ENCODE assay signal across 16 cellular contexts in the genomic region with DNA sequence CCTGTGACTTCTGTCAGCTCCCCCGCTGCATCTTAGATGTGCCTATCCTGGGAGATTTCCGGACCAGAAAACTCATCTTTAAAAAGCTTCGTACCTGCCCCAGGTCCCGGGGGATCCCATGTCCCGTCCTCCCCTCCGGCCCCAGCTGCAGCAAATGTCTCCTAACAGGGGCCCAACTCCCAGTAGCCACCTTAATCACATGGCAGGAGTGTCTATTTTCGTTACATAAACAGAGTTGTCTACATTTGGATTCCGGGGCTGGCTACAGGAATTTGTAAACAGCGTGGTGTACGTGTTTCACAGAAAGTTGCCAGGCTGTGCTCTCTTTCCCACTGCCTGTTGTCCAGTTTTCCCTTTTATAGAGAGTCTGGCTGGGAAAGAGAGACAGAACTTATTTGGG. TPM values are rescaled to one million over a fixed set of nuclear protein-coding genes. Genes with fewer than 3 reads are reported as not detected.
A peak's percentile ranks its signal among the peaks of the same experiment; 100 is the strongest.
DNase-seq lines count a peak whose midpoint lies in the region; TF ChIP-seq lines count a peak whose summit lies in the region.
"Had no signal": no experiment of that assay in that cellular context is flagged by ENCODE, and none has a peak within 500 bp of the region (broad histone marks: within the 10 kb centered on the region; RNA-seq: fewer than 3 reads in every experiment).

No MANE protein-coding gene starts in this region.

- H3K27ac ChIP-seq in coronary artery (peak overlapping the region; percentile 83 to 89), smooth muscle cell (ENCODE audit: low read depth) (peak overlapping the region; percentile 19)
- H3K27ac ChIP-seq: spleen had no signal

- H3K4me3 ChIP-seq in coronary artery (peak overlapping the region; percentile 39), smooth muscle cell (no peak overlapping the region)
- H3K4me3 ChIP-seq: spleen had no signal

- TF ChIP-seq CTCF in coronary artery (IDR thresholded peaks at IDR 0.05) (no peak), smooth muscle cell (IDR thresholded peaks at IDR 0.05; ENCODE audit: borderline replicate concordance, insufficient read depth, poor library complexity, severe bottlenecking) (no peak)

- no peaks in the 10 kb centered on the region for H3K36me3 ChIP-seq in smooth muscle cell (ENCODE audit: low read depth)
- H3K36me3 ChIP-seq: spleen had no signal

- DNase-seq in EH (ENCODE audit: low read depth) (peak; percentile 87), coronary artery (ENCODE audit: low spot score) (peak; percentile 75), iris pigment epithelial cell (ENCODE audit: low read depth) (peak; percentile 33), smooth muscle cell (lab: John Stamatoyannopoulos, UW; ENCODE audit: unreplicated experiment) (no peak), COR-L47 (lab: John Stamatoyannopoulos, UW) (no peak), NCI-H2171 (lab: John Stamatoyannopoulos, UW) (no peak), NCI-H510A (lab: John Stamatoyannopoulos, UW) (no peak)
- no peak for DNase-seq in activated naive CD4-positive, alpha-beta T cell (lab: John Stamatoyannopoulos, UW)
- DNase-seq: activated CD4-positive, alpha-beta T cell treated with anti-CD3 and anti-CD28 coated beads, Interleukin-2, amount 50 U/mL, for 1 hour; AML-193; hypothalamus; NCI-H1930; NCI-H748 treated with DMSO at 0.1 percent for 48 hours; spleen had no signal

- H2AFZ ChIP-seq in smooth muscle cell (ENCODE audit: low read depth) = no peak overlapping the region

- H3K9me3 ChIP-seq in smooth muscle cell (replicated peaks; ENCODE audit: low read depth) = no peaks in the 10 kb centered on the region
- H3K9me3 ChIP-seq: spleen had no signal

- H3K79me2 ChIP-seq in smooth muscle cell (ENCODE audit: low read depth) = no peaks in the 10 kb centered on the region

- H3K4me2 ChIP-seq in smooth muscle cell = peak overlapping the region; percentile 58

- WGBS in smooth muscle cell (ENCODE audit: low lambda C conversion rate) = 64% methylated on average over 10 of the region's 10 CpGs

- H3K27me3 ChIP-seq in smooth muscle cell (ENCODE audit: low read depth) = no peaks in the 10 kb centered on the region
- H3K27me3 ChIP-seq: spleen had no signal

- H3F3A ChIP-seq in smooth muscle cell (ENCODE audit: low read depth) = no peaks in the 10 kb centered on the region

- no peaks in the 10 kb centered on the region for H3K4me1 ChIP-seq in smooth muscle cell (ENCODE audit: low read depth)
- H3K4me1 ChIP-seq: spleen had no signal

- H4K20me1 ChIP-seq in smooth muscle cell (ENCODE audit: low read depth) = no peaks in the 10 kb centered on the region

- H3K9ac ChIP-seq in smooth muscle cell (ENCODE audit: low read depth) = no peak overlapping the region

RNA-seq across cellular contexts. Expression of gene KCNE2, which starts 17.9 kb away (rescaled TPM):
- not detected in 2 replicates for total RNA-seq in smooth muscle cell
- polyA plus RNA-seq in smooth muscle cell = 0.45 and 1.1 TPM in 2 replicates
- total RNA-seq: lower leg skin, spleen, subcutaneous adipose tissue had no signal

RNA-seq across cellular contexts. Expression of gene SMIM11, which starts 29.4 kb away (rescaled TPM):
- total RNA-seq in smooth muscle cell = 3.8 TPM in 1 of 2 replicates, not detected in the other
- polyA plus RNA-seq in smooth muscle cell = 0.57 and 3.2 TPM in 2 replicates

Comparison
In these comparisons a context has a peak if more than half of its experiments do, and no peak if none do; other contexts are left out.
1. DNase-seq: peak in EH (single experiment), coronary artery (single experiment) and iris pigment epithelial cell (single experiment); none in smooth muscle cell (single experiment), COR-L47 (single experiment), activated naive CD4-positive, alpha-beta T cell (0 of 4), NCI-H2171 (single experiment) and NCI-H510A (single experiment).